Comparison of ENCODE assay signal across 12 cellular contexts in genomic region chr19:45421953-45422498, GRCh38. TPM values are rescaled to one million over a fixed set of nuclear protein-coding genes. Genes with fewer than 3 reads are reported as not detected.
DNase-seq lines count a peak whose midpoint lies in the region; ATAC-seq and TF ChIP-seq lines count a peak whose summit lies in the region.
"Had no signal": no experiment of that assay in that cellular context is flagged by ENCODE, and none has a peak within 500 bp of the region (broad histone marks: within the 10 kb centered on the region; RNA-seq: fewer than 3 reads in every experiment).

No MANE protein-coding gene starts in this region.

- H3K4me1 ChIP-seq in OCI-LY7 (ENCODE audit: insufficient read depth, low read length, poor library complexity, severe bottlenecking): peaks cover 73% of the 10 kb centered on the region
- H3K4me1 ChIP-seq: BE2C had no signal

- BruUV-seq in OCI-LY7 (replicated peaks; lab: Mats Ljungman, UMichigan): no TSS peak

- peak overlapping the region; percentile 35 for H3K4me3 Mint-ChIP-seq in activated naive CD4-positive, alpha-beta T cell treated with anti-CD3 and anti-CD28 coated beads, Interleukin-2, amount 50 U/mL, for 24 hours
- no peak overlapping the region for H3K4me3 Mint-ChIP-seq in activated naive CD4-positive, alpha-beta T cell treated with anti-CD3 and anti-CD28 coated beads for 36 hours
- H3K4me3 Mint-ChIP-seq in chondrocyte (ENCODE audit: unreplicated experiment) (peak overlapping the region; percentile 10), progenitor cell of endocrine pancreas (ENCODE audit: low read depth) (peak overlapping the region; percentile 44)

- peaks cover 12% of the 10 kb centered on the region for H3K36me3 Mint-ChIP-seq in activated naive CD4-positive, alpha-beta T cell treated with anti-CD3 and anti-CD28 coated beads, Interleukin-2, amount 50 U/mL, for 24 hours
- H3K36me3 Mint-ChIP-seq in activated naive CD4-positive, alpha-beta T cell treated with anti-CD3 and anti-CD28 coated beads for 36 hours (ENCODE audit: low read depth): peaks cover 10% of the 10 kb centered on the region
- H3K36me3 Mint-ChIP-seq in chondrocyte (ENCODE audit: low read depth) (peaks cover 13% of the 10 kb centered on the region), progenitor cell of endocrine pancreas (ENCODE audit: insufficient read depth) (peaks cover 8% of the 10 kb centered on the region)

- H4K20me1 ChIP-seq in OCI-LY7 (ENCODE audit: insufficient read depth, low read length): no peaks in the 10 kb centered on the region

- no peak overlapping the region for H3K4me3 ChIP-seq in OCI-LY7 (ENCODE audit: low read depth, low read length, poor library complexity, severe bottlenecking)

- H3K9me2 ChIP-seq in OCI-LY7 (ENCODE audit: insufficient read depth, low read length): no peaks in the 10 kb centered on the region

- ATAC-seq in HG03039 (IDR thresholded peaks at IDR 0.05; ENCODE audit: unreplicated experiment): no peak

- H3K9me3 Mint-ChIP-seq in activated naive CD4-positive, alpha-beta T cell treated with anti-CD3 and anti-CD28 coated beads, Interleukin-2, amount 50 U/mL, for 24 hours: no peaks in the 10 kb centered on the region
- no peaks in the 10 kb centered on the region for H3K9me3 Mint-ChIP-seq in activated naive CD4-positive, alpha-beta T cell treated with anti-CD3 and anti-CD28 coated beads for 36 hours
- H3K9me3 Mint-ChIP-seq in chondrocyte (ENCODE audit: low read depth): no peaks in the 10 kb centered on the region
- H3K9me3 Mint-ChIP-seq in progenitor cell of endocrine pancreas (ENCODE audit: low read depth): no peaks in the 10 kb centered on the region

- POLR2A ChIA-PET in OCI-LY7 (lab: Charles Lee): no interaction called here

- intact Hi-C loops in activated naive CD4-positive, alpha-beta T cell treated with anti-CD3 and anti-CD28 coated beads for 36 hours (cut with micrococcal nuclease): loop anchor here (5.0 kb wide), 1 partner anchor 270 kb away; the partner anchor contains the start of genes QPCTL and SNRPD2
- intact Hi-C loops in OCI-LY7 (cut with micrococcal nuclease; ENCODE audit: unreplicated experiment): loop anchor here (10.0 kb wide), 1 partner anchor 223 kb away; no protein-coding TSS in a partner anchor

- peaks cover 55% of the 10 kb centered on the region for H3K4me1 Mint-ChIP-seq in activated naive CD4-positive, alpha-beta T cell treated with anti-CD3 and anti-CD28 coated beads, Interleukin-2, amount 50 U/mL, for 24 hours
- peaks cover 52% of the 10 kb centered on the region for H3K4me1 Mint-ChIP-seq in activated naive CD4-positive, alpha-beta T cell treated with anti-CD3 and anti-CD28 coated beads for 36 hours (ENCODE audit: low read depth)
- H3K4me1 Mint-ChIP-seq in chondrocyte (ENCODE audit: low read depth) (peaks cover 42% of the 10 kb centered on the region), progenitor cell of endocrine pancreas (ENCODE audit: low read depth) (peaks cover 17% of the 10 kb centered on the region)

- peak overlapping the region; percentile 1 for H3K27ac ChIP-seq in OCI-LY7 (ENCODE audit: low read depth, low read length, poor library complexity, severe bottlenecking)

- peak overlapping the region; percentile 53 for H3K27ac Mint-ChIP-seq in activated naive CD4-positive, alpha-beta T cell treated with anti-CD3 and anti-CD28 coated beads, Interleukin-2, amount 50 U/mL, for 24 hours
- no peak overlapping the region for H3K27ac Mint-ChIP-seq in activated naive CD4-positive, alpha-beta T cell treated with anti-CD3 and anti-CD28 coated beads for 36 hours
- no peak overlapping the region for H3K27ac Mint-ChIP-seq in chondrocyte (ENCODE audit: unreplicated experiment)
- no peak overlapping the region for H3K27ac Mint-ChIP-seq in progenitor cell of endocrine pancreas

- DNase-seq in activated naive CD4-positive, alpha-beta T cell treated with anti-CD3 and anti-CD28 coated beads for 36 hours: no peak
- DNase-seq in OCI-LY7 (ENCODE audit: low spot score): no peak
- no peak for DNase-seq in chondrocyte (ENCODE audit: low spot score)
- no peak for DNase-seq in progenitor cell of endocrine pancreas (ENCODE audit: low spot score, unreplicated experiment)
- no peak for DNase-seq in GM03348 (ENCODE audit: low spot score)
- no peak for DNase-seq in NCI-H2227 (lab: John Stamatoyannopoulos, UW; ENCODE audit: unreplicated experiment)
- DNase-seq: BE2C, islet precursor cell, NCI-H446 treated with DMSO at 0.1 percent for 48 hours, SHP77 treated with DMSO at 0.1 percent for 48 hours had no signal

- TF ChIP-seq CTCF in OCI-LY7 (conservative IDR thresholded peaks at IDR 0.05; ENCODE audit: low read length): no peak
- TF ChIP-seq CTCF in chondrocyte (IDR thresholded peaks at IDR 0.05): no peak
- no peak for TF ChIP-seq CTCF in progenitor cell of endocrine pancreas (IDR thresholded peaks at IDR 0.05; ENCODE audit: unreplicated experiment)

- H3K36me3 ChIP-seq in OCI-LY7 (ENCODE audit: insufficient read depth, low read length): peaks cover 26% of the 10 kb centered on the region

- H3K4me2 ChIP-seq in OCI-LY7 (ENCODE audit: low read length): peak overlapping the region; percentile 22

- H3K9me3 ChIP-seq in OCI-LY7 (ENCODE audit: low read length): no peaks in the 10 kb centered on the region
- H3K9me3 ChIP-seq: BE2C had no signal

- H3K27me3 Mint-ChIP-seq in activated naive CD4-positive, alpha-beta T cell treated with anti-CD3 and anti-CD28 coated beads, Interleukin-2, amount 50 U/mL, for 24 hours: no peaks in the 10 kb centered on the region
- no peaks in the 10 kb centered on the region for H3K27me3 Mint-ChIP-seq in activated naive CD4-positive, alpha-beta T cell treated with anti-CD3 and anti-CD28 coated beads for 36 hours (ENCODE audit: low read depth)
- no peaks in the 10 kb centered on the region for H3K27me3 Mint-ChIP-seq in chondrocyte (ENCODE audit: low read depth)
- H3K27me3 Mint-ChIP-seq in progenitor cell of endocrine pancreas: no peaks in the 10 kb centered on the region

- H3K79me2 ChIP-seq in OCI-LY7 (ENCODE audit: insufficient read depth, low read depth, low read length): peaks cover 11% of the 10 kb centered on the region; the same call in 1 of the 2 replicates

- CTCF ChIA-PET in activated naive CD4-positive, alpha-beta T cell treated with anti-CD3 and anti-CD28 coated beads for 36 hours (lab: Charles Lee): interaction anchor here (0.7 to 1.6 kb wide), 3 partner anchors 21 to 83 kb away, joined by 3 to 5 read pairs (median 3); no protein-coding TSS in a partner anchor
- CTCF ChIA-PET in OCI-LY7 (lab: Charles Lee; ENCODE audit: unreplicated experiment): no interaction called here

- H2AFZ ChIP-seq in OCI-LY7 (ENCODE audit: low read length): no peak overlapping the region

RNA-seq across cellular contexts. Expression of gene ERCC1, which starts 1.7 kb away (rescaled TPM):
- total RNA-seq in activated naive CD4-positive, alpha-beta T cell treated with anti-CD3 and anti-CD28 coated beads for 36 hours: 10 to 100 TPM; 28.9 to 30.7 TPM
- 125 and 126 TPM in 2 replicates for total RNA-seq in OCI-LY7 (2014; rRNA removed; shearing (Covaris generic))
- total RNA-seq in OCI-LY7 (2022) (46.2 and 59.4 TPM in 2 replicates), chondrocyte (72.4 to 93.1 TPM (median 77.9 TPM) in 3 replicates), progenitor cell of endocrine pancreas (58.5 and 64.8 TPM in 2 replicates)

RNA-seq across cellular contexts. Expression of gene POLR1G, which starts 15.6 kb away (rescaled TPM):
- 1 to 10 TPM; 7.4 to 7.6 TPM for total RNA-seq in activated naive CD4-positive, alpha-beta T cell treated with anti-CD3 and anti-CD28 coated beads for 36 hours
- total RNA-seq in OCI-LY7 (2014; rRNA removed; shearing (Covaris generic)): 16.3 and 28.0 TPM in 2 replicates
- 8.8 and 10.8 TPM in 2 replicates for total RNA-seq in OCI-LY7 (2022)
- total RNA-seq in chondrocyte: 7.3 to 10.4 TPM (median 9.6 TPM) in 3 replicates
- total RNA-seq in progenitor cell of endocrine pancreas: 7.4 and 8.9 TPM in 2 replicates

RNA-seq across cellular contexts. Expression of gene PPP1R13L, which starts 17.2 kb away (rescaled TPM):
- 1 to 10 TPM; 4.0 to 4.8 TPM for total RNA-seq in activated naive CD4-positive, alpha-beta T cell treated with anti-CD3 and anti-CD28 coated beads for 36 hours
- 5.3 and 7.8 TPM in 2 replicates for total RNA-seq in OCI-LY7 (2014; rRNA removed; shearing (Covaris generic))
- total RNA-seq in OCI-LY7 (2022): 15.5 and 17.4 TPM in 2 replicates
- total RNA-seq in chondrocyte: 67.2 to 111 TPM (median 110 TPM) in 3 replicates
- 24.2 and 27.2 TPM in 2 replicates for total RNA-seq in progenitor cell of endocrine pancreas

RNA-seq across cellular contexts. Expression of gene FOSB, which starts 45.8 kb away (rescaled TPM):
- 1 to 10 TPM; 8.0 to 8.7 TPM for total RNA-seq in activated naive CD4-positive, alpha-beta T cell treated with anti-CD3 and anti-CD28 coated beads for 36 hours
- 1.2 and 2.3 TPM in 2 replicates for total RNA-seq in OCI-LY7 (2014; rRNA removed; shearing (Covaris generic))
- total RNA-seq in OCI-LY7 (2022) (2.1 and 2.4 TPM in 2 replicates), chondrocyte (25.5 to 50.9 TPM (median 43.8 TPM) in 3 replicates), progenitor cell of endocrine pancreas (5.3 and 7.3 TPM in 2 replicates)

RNA-seq across cellular contexts. Expression of gene ERCC2, which starts 51.7 kb away (rescaled TPM):
- 10 to 100 TPM; 20.6 to 22.9 TPM for total RNA-seq in activated naive CD4-positive, alpha-beta T cell treated with anti-CD3 and anti-CD28 coated beads for 36 hours
- total RNA-seq in OCI-LY7 (2014; rRNA removed; shearing (Covaris generic)): 12.8 and 21.0 TPM in 2 replicates
- total RNA-seq in OCI-LY7 (2022) (24.4 and 30.8 TPM in 2 replicates), chondrocyte (29.6 to 38.0 TPM (median 32.5 TPM) in 3 replicates), progenitor cell of endocrine pancreas (60.5 and 63.8 TPM in 2 replicates)
